32 cellular contexts compared by ENCODE assay signal in the genomic region with DNA sequence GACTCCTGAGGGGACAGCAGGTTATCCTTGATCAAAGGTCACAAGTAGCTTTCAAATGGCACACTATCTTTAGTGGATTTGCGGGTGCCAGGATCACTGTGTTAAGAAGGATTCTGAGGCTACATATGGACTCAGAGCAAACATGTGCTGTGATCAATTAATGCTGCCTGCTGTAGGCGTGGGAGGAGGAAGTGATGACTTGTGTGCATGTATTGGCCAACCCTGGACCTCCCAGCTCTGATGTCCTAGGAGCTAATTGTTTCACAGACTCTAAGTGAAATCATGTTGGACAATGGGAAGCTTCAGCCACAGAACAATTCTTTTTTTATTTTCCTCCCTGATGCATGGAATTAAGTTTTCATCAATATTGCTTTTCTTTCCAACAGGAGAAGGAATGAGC. TPM values are rescaled to one million over a fixed set of nuclear protein-coding genes. Genes with fewer than 3 reads are reported as not detected.
DNase-seq lines count a peak whose midpoint lies in the region; ATAC-seq, FAIRE-seq and TF ChIP-seq lines count a peak whose summit lies in the region.
"Had no signal": no experiment of that assay in that cellular context is flagged by ENCODE, and none has a peak within 500 bp of the region (broad histone marks: within the 10 kb centered on the region; RNA-seq: fewer than 3 reads in every experiment).

No MANE protein-coding gene starts in this region.

- no peaks in the 10 kb centered on the region for H3K9me3 Mint-ChIP-seq in activated CD8-positive, alpha-beta memory T cell treated with anti-CD3 and anti-CD28 coated beads, Interleukin-2, amount 10 ng/mL, durations not matched to agents 7 days and 5 days (ENCODE audit: low read depth)
- H3K9me3 Mint-ChIP-seq in natural killer cell: no peaks in the 10 kb centered on the region
- H3K9me3 Mint-ChIP-seq: activated B cell treated with CpG ODN at 0.5 μM for 24 hours; CD4-positive, alpha-beta memory T cell; memory B cell; stimulated activated naive B cell treated with anti-CD40 and anti-IgM and Interleukin-4, amounts not matched to agents 10 μg/mL and 1 μg/mL and 100 μg/mL, for 72 hours had no signal

- H3K4me1 Mint-ChIP-seq in activated CD8-positive, alpha-beta memory T cell treated with anti-CD3 and anti-CD28 coated beads, Interleukin-2, amount 10 ng/mL, durations not matched to agents 7 days and 5 days: no peaks in the 10 kb centered on the region
- peaks cover 0 to 12% of the 10 kb centered on the region in 2 donors for H3K4me1 Mint-ChIP-seq in natural killer cell
- H3K4me1 Mint-ChIP-seq: CD4-positive, alpha-beta memory T cell had no signal

- FAIRE-seq in D721Med (lab: Jason Lieb, UNC): no peak
- FAIRE-seq: A204.1, endometrium, H54, pancreas, RCC 7860 had no signal

- H3K4me3 ChIP-seq in adipocyte (ENCODE audit: low read length) (peak overlapping the region; percentile 20), fibroblast of mammary gland (ENCODE audit: control insufficient read depth, low read depth, low read length) (peak overlapping the region; percentile 6)
- H3K4me3 ChIP-seq: dorsolateral prefrontal cortex, esophagus squamous epithelium, MG63, pancreas, skin epidermis, upper lobe of left lung had no signal

- H3K27me3 ChIP-seq in adipocyte (replicated peaks; ENCODE audit: control insufficient read depth, insufficient read depth, low read length): no peaks in the 10 kb centered on the region
- H3K27me3 ChIP-seq: dorsolateral prefrontal cortex, esophagus squamous epithelium, MG63, pancreas, upper lobe of left lung had no signal

- no peaks in the 10 kb centered on the region for H3K9me3 ChIP-seq in adipocyte (ENCODE audit: control insufficient read depth, low read length)
- H3K9me3 ChIP-seq: esophagus squamous epithelium, pancreas, upper lobe of left lung had no signal

- no peak for TF ChIP-seq CTCF in fibroblast of mammary gland (conservative IDR thresholded peaks at IDR 0.05; ENCODE audit: control insufficient read depth, insufficient read depth, low read depth, low read length)
- no peak for TF ChIP-seq CTCF in natural killer cell (IDR thresholded peaks at IDR 0.05)
- no peak for TF ChIP-seq CTCF in D721Med (IDR thresholded peaks at IDR 0.05; ENCODE audit: insufficient read depth, missing control alignments)

- ATAC-seq in activated CD8-positive, alpha-beta memory T cell treated with anti-CD3 and anti-CD28 coated beads, Interleukin-2, amount 10 ng/mL, durations not matched to agents 7 days and 5 days: no peak
- ATAC-seq in natural killer cell: no peak
- ATAC-seq: pancreas; stimulated activated naive B cell treated with anti-CD40 and anti-IgM and Interleukin-4, amounts not matched to agents 10 μg/mL and 1 μg/mL and 100 μg/mL, for 72 hours had no signal

- no peak for DNase-seq in activated CD8-positive, alpha-beta memory T cell treated with anti-CD3 and anti-CD28 coated beads, Interleukin-2, amount 10 ng/mL, durations not matched to agents 7 days and 5 days
- DNase-seq in activated CD8-positive, alpha-beta memory T cell treated with anti-CD3 and anti-CD28 coated beads for 24 hours: no peak
- DNase-seq in adipocyte (ENCODE audit: low read depth): no peak
- DNase-seq in fibroblast of mammary gland (ENCODE audit: low read depth): peak; percentile 86
- DNase-seq in natural killer cell: no peak
- DNase-seq in occipital lobe (lab: John Stamatoyannopoulos, UW): no peak
- no peak for DNase-seq in AG20443 (ENCODE audit: low spot score)
- DNase-seq in D721Med (ENCODE audit: insufficient read length, low spot score): no peak
- DNase-seq: activated B cell treated with CpG ODN at 0.5 μM for 24 hours; activated CD4-positive, alpha-beta T cell treated with anti-CD3 and anti-CD28 coated beads, Interleukin-2, amount 50 U/mL, for 1 hour; activated T-cell treated with anti-CD3 and anti-CD28 coated beads, Interleukin-2, amount 50 U/mL, for 48 hours; CD4-positive, alpha-beta memory T cell; cerebellar nuclear complex; dorsolateral prefrontal cortex; esophagus squamous epithelium; KG1; MG63; NCI-H146; NCI-H2107; NCI-H748 treated with DMSO at 0.1 percent for 48 hours; pancreas; retina; SHP77 treated with DMSO at 0.1 percent for 48 hours; stimulated activated naive B cell treated with anti-CD40 and anti-IgM and Interleukin-4, amounts not matched to agents 10 μg/mL and 1 μg/mL and 100 μg/mL, for 72 hours; T1000; upper lobe of left lung had no signal

- H3K27ac Mint-ChIP-seq in activated CD8-positive, alpha-beta memory T cell treated with anti-CD3 and anti-CD28 coated beads, Interleukin-2, amount 10 ng/mL, durations not matched to agents 7 days and 5 days: peak overlapping the region; percentile 18
- no peak overlapping the region for H3K27ac Mint-ChIP-seq in natural killer cell
- H3K27ac Mint-ChIP-seq: activated B cell treated with CpG ODN at 0.5 μM for 24 hours; CD4-positive, alpha-beta memory T cell; memory B cell; stimulated activated naive B cell treated with anti-CD40 and anti-IgM and Interleukin-4, amounts not matched to agents 10 μg/mL and 1 μg/mL and 100 μg/mL, for 72 hours had no signal

- CTCF ChIA-PET in activated CD8-positive, alpha-beta memory T cell treated with anti-CD3 and anti-CD28 coated beads, Interleukin-2, amount 10 ng/mL, durations not matched to agents 7 days and 5 days (lab: Charles Lee): interaction anchor here (1.5 kb wide), 1 partner anchor 324 kb away, joined by 3 read pairs; no protein-coding TSS in a partner anchor

- intact Hi-C loops in natural killer cell (cut with micrococcal nuclease): no loop called here

- H3K27me3 Mint-ChIP-seq in activated CD8-positive, alpha-beta memory T cell treated with anti-CD3 and anti-CD28 coated beads, Interleukin-2, amount 10 ng/mL, durations not matched to agents 7 days and 5 days: no peaks in the 10 kb centered on the region
- H3K27me3 Mint-ChIP-seq in natural killer cell (ENCODE audit: low read depth in 2 of 2): no peaks in the 10 kb centered on the region
- H3K27me3 Mint-ChIP-seq: activated B cell treated with CpG ODN at 0.5 μM for 24 hours; CD4-positive, alpha-beta memory T cell; memory B cell; stimulated activated naive B cell treated with anti-CD40 and anti-IgM and Interleukin-4, amounts not matched to agents 10 μg/mL and 1 μg/mL and 100 μg/mL, for 72 hours had no signal

- no peak overlapping the region for H3K4me3 Mint-ChIP-seq in activated CD8-positive, alpha-beta memory T cell treated with anti-CD3 and anti-CD28 coated beads, Interleukin-2, amount 10 ng/mL, durations not matched to agents 7 days and 5 days
- H3K4me3 Mint-ChIP-seq in natural killer cell: no peak overlapping the region
- H3K4me3 Mint-ChIP-seq: activated B cell treated with CpG ODN at 0.5 μM for 24 hours; CD4-positive, alpha-beta memory T cell; memory B cell; stimulated activated naive B cell treated with anti-CD40 and anti-IgM and Interleukin-4, amounts not matched to agents 10 μg/mL and 1 μg/mL and 100 μg/mL, for 72 hours had no signal

- peaks cover 36% of the 10 kb centered on the region for H3K36me3 ChIP-seq in adipocyte (ENCODE audit: control insufficient read depth, insufficient read depth, low read length, severe bottlenecking)
- H3K36me3 ChIP-seq: pancreas had no signal

- H3K4me1 ChIP-seq in adipocyte (ENCODE audit: control insufficient read depth, insufficient read depth, low read length): peaks cover 62% of the 10 kb centered on the region
- H3K4me1 ChIP-seq: pancreas had no signal

- no peak overlapping the region for H3K9ac ChIP-seq in adipocyte (ENCODE audit: low read length)

- H3K36me3 Mint-ChIP-seq in activated CD8-positive, alpha-beta memory T cell treated with anti-CD3 and anti-CD28 coated beads, Interleukin-2, amount 10 ng/mL, durations not matched to agents 7 days and 5 days: peaks cover 25% of the 10 kb centered on the region
- no peaks in the 10 kb centered on the region for H3K36me3 Mint-ChIP-seq in natural killer cell

RNA-seq across cellular contexts. Expression of a gene that starts 24.4 kb away (rescaled TPM):
- 10 to 100 TPM; 69.0 to 71.6 TPM for total RNA-seq in activated CD8-positive, alpha-beta memory T cell treated with anti-CD3 and anti-CD28 coated beads, Interleukin-2, amount 10 ng/mL, durations not matched to agents 7 days and 5 days
- total RNA-seq in natural killer cell (10 to 100 TPM; 12.4 to 14.1 (median 13.5) TPM), occipital lobe (1.6 TPM)

Comparison
In these comparisons a context has a peak if more than half of its experiments do, and no peak if none do; other contexts are left out.
1. RNA of a gene that starts 24.4 kb away (total RNA-seq): 69.0 to 71.6 TPM in activated CD8-positive, alpha-beta memory T cell treated with anti-CD3 and anti-CD28 coated beads, Interleukin-2, amount 10 ng/mL, durations not matched to agents 7 days and 5 days; 12.4 to 14.1 TPM in natural killer cell and 1.6 TPM in occipital lobe (single experiment); every median in the first group is over 4 times any median in the second.